14 cellular contexts compared by ENCODE assay signal in genomic region chr20:23289249-23289648, GRCh38.
DNase-seq lines count a peak whose midpoint lies in the region; ATAC-seq and TF ChIP-seq lines count a peak whose summit lies in the region.
"Had no signal": no experiment of that assay in that cellular context is flagged by ENCODE, and none has a peak within 500 bp of the region (broad histone marks: within the 10 kb centered on the region; RNA-seq: fewer than 3 reads in every experiment).

No MANE protein-coding gene starts in this region.

- H3K4me1 Mint-ChIP-seq in endodermal cell = peaks cover 25% of the 10 kb centered on the region
- H3K4me1 Mint-ChIP-seq: CD4-positive, alpha-beta memory T cell had no signal

- no peak for TF ChIP-seq CTCF in left ventricle myocardium inferior (IDR thresholded peaks at IDR 0.05; ENCODE audit: borderline replicate concordance)
- no peak for TF ChIP-seq CTCF in endodermal cell (conservative IDR thresholded peaks at IDR 0.05)
- TF ChIP-seq CTCF in sigmoid colon (IDR thresholded peaks at IDR 0.05) = no peak
- TF ChIP-seq CTCF in transverse colon (IDR thresholded peaks at IDR 0.05) = no peak

- H3K4me1 ChIP-seq in left ventricle myocardium inferior = peaks cover 30% of the 10 kb centered on the region
- H3K4me1 ChIP-seq in endodermal cell (ENCODE audit: control insufficient read depth, insufficient read depth, low read length) = no peaks in the 10 kb centered on the region
- no peaks in the 10 kb centered on the region for H3K4me1 ChIP-seq in sigmoid colon
- H3K4me1 ChIP-seq in transverse colon = no peaks in the 10 kb centered on the region

- no peak for ATAC-seq in Right ventricle myocardium superior (ENCODE audit: poor library complexity)

- no peak for TF ChIP-seq POLR2A in sigmoid colon (IDR thresholded peaks at IDR 0.05)
- TF ChIP-seq POLR2A in transverse colon (IDR thresholded peaks at IDR 0.05) = no peak

- TF ChIP-seq EP300 in sigmoid colon (IDR thresholded peaks at IDR 0.05) = no peak
- no peak for TF ChIP-seq EP300 in transverse colon (IDR thresholded peaks at IDR 0.05; ENCODE audit: low read depth)

- no peaks in the 10 kb centered on the region for H3K9me3 ChIP-seq in left ventricle myocardium inferior (replicated peaks)
- no peaks in the 10 kb centered on the region for H3K9me3 ChIP-seq in endodermal cell (ENCODE audit: control insufficient read depth, low read length)
- no peaks in the 10 kb centered on the region for H3K9me3 ChIP-seq in sigmoid colon
- no peaks in the 10 kb centered on the region for H3K9me3 ChIP-seq in transverse colon
- H3K9me3 ChIP-seq: Caco-2 had no signal

- intact Hi-C loops in left ventricle myocardium inferior (cut with micrococcal nuclease) = no loop called here
- intact Hi-C loops in Right ventricle myocardium superior (cut with DNase I) = no loop called here
- intact Hi-C loops in sigmoid colon (cut with DNase I) = no loop called here
- intact Hi-C loops in transverse colon (cut with DNase I; ENCODE audit: low total_unique reads) = no loop called here

- H3K27me3 Mint-ChIP-seq in endodermal cell (ENCODE audit: insufficient read depth) = peaks cover 15% of the 10 kb centered on the region

- H3K9me3 Mint-ChIP-seq in endodermal cell = no peaks in the 10 kb centered on the region
- H3K9me3 Mint-ChIP-seq: CD4-positive, alpha-beta memory T cell had no signal

- 91 to 94% methylated on average over 3 to 7 of the region's 7 CpGs for WGBS in endodermal cell (ENCODE audit: insufficient coverage in 1 of 2, insufficient read length in 1 of 2), 2 experiments
- 64 to 85% methylated on average over 7 of the region's 7 CpGs for WGBS in sigmoid colon, 2 donors
- WGBS in transverse colon (ENCODE audit: low coverage in 1 of 2), 2 donors = 60% methylated on average over 7 of the region's 7 CpGs; no CpG with 5 or more reads in 1 of the 2 donors

- H3K4me3 Mint-ChIP-seq in endodermal cell = no peak overlapping the region
- H3K4me3 Mint-ChIP-seq: CD4-positive, alpha-beta memory T cell had no signal

- H3K36me3 Mint-ChIP-seq in endodermal cell (ENCODE audit: low read depth) = no peaks in the 10 kb centered on the region
- H3K36me3 Mint-ChIP-seq: CD4-positive, alpha-beta memory T cell had no signal

- H3K27ac Mint-ChIP-seq in endodermal cell = no peak overlapping the region
- H3K27ac Mint-ChIP-seq: CD4-positive, alpha-beta memory T cell had no signal

- no peak overlapping the region for H3K9ac ChIP-seq in endodermal cell (ENCODE audit: extremely low read depth, low read length, poor library complexity, severe bottlenecking)
- H3K9ac ChIP-seq: GM23248 had no signal

- H3K4me3 ChIP-seq in left ventricle myocardium inferior (no peak overlapping the region), endodermal cell (ENCODE audit: low read length) (no peak overlapping the region), sigmoid colon (no peak overlapping the region), transverse colon (no peak overlapping the region)
- H3K4me3 ChIP-seq: GM23248 had no signal

- in situ Hi-C loops in transverse colon (cut with MboI; ENCODE audit: low pct_ligation_motif_present in 1 of 4, low pct_unique_long_range_greater_than_20kb in 1 of 4, low sequenced_read_pairs in 3 of 4) = no loop called here

- no peaks in the 10 kb centered on the region for H3K36me3 ChIP-seq in left ventricle myocardium inferior
- no peaks in the 10 kb centered on the region for H3K36me3 ChIP-seq in endodermal cell (ENCODE audit: control insufficient read depth, insufficient read depth, low read length)
- no peaks in the 10 kb centered on the region for H3K36me3 ChIP-seq in sigmoid colon
- H3K36me3 ChIP-seq in transverse colon = no peaks in the 10 kb centered on the region

- peaks cover 19% of the 10 kb centered on the region for H3K27me3 ChIP-seq in left ventricle myocardium inferior (ENCODE audit: low read depth)
- peaks cover 13% of the 10 kb centered on the region for H3K27me3 ChIP-seq in endodermal cell (ENCODE audit: control insufficient read depth, insufficient read depth, low read length, poor library complexity, severe bottlenecking)
- no peaks in the 10 kb centered on the region for H3K27me3 ChIP-seq in sigmoid colon
- H3K27me3 ChIP-seq in transverse colon = no peaks in the 10 kb centered on the region

- DNase-seq in left ventricle myocardium inferior = no peak
- no peak for DNase-seq in Right ventricle myocardium superior
- DNase-seq in endodermal cell = peak; percentile 35
- DNase-seq in sigmoid colon = peak; percentile 5
- no peak for DNase-seq in NCI-H510A (lab: John Stamatoyannopoulos, UW)
- no peak for DNase-seq in transverse colon
- DNase-seq: C1 segment of cervical spinal cord; Caco-2; CD4-positive, alpha-beta memory T cell; DMS153; DND-41; GM23248; H7; HCEC 1CT had no signal

- peak overlapping the region; percentile 31 for H3K27ac ChIP-seq in left ventricle myocardium inferior (replicated peaks)
- H3K27ac ChIP-seq in endodermal cell (ENCODE audit: low read depth, low read length) = no peak overlapping the region
- H3K27ac ChIP-seq in sigmoid colon = no peak overlapping the region
- no peak overlapping the region for H3K27ac ChIP-seq in transverse colon
- H3K27ac ChIP-seq: GM23248 had no signal

Comparison
In these comparisons a context has a peak if more than half of its experiments do, and no peak if none do; other contexts are left out.
1. DNase-seq: peak in endodermal cell (single experiment) and sigmoid colon (single experiment); none in left ventricle myocardium inferior (single experiment), Right ventricle myocardium superior (single experiment), NCI-H510A (single experiment) and transverse colon (single experiment).